In genomic region chr11:111775024-111775710, GRCh38 we compare ENCODE assay signal across 18 cellular contexts. TPM values are rescaled to one million over a fixed set of nuclear protein-coding genes. Genes with fewer than 3 reads are reported as not detected.
DNase-seq lines count a peak whose midpoint lies in the region; ATAC-seq and TF ChIP-seq lines count a peak whose summit lies in the region.
"Had no signal": no experiment of that assay in that cellular context is flagged by ENCODE, and none has a peak within 500 bp of the region (broad histone marks: within the 10 kb centered on the region; RNA-seq: fewer than 3 reads in every experiment).

No MANE protein-coding gene starts in this region.

- no peak overlapping the region for H3K27ac Mint-ChIP-seq in endodermal cell
- H3K27ac Mint-ChIP-seq in activated CD4-positive, alpha-beta T cell treated with anti-CD3 and anti-CD28 coated beads, Interleukin-2, amount 10 ng/mL, durations not matched to agents 24 days and 14 days, result no peak overlapping the region

- DNase-seq in endodermal cell (peak; percentile 14), left lobe of liver (ENCODE audit: low spot score) (peak; percentile 82), testis (peak; percentile 24), NOMO-1 (lab: John Stamatoyannopoulos, UW; ENCODE audit: unreplicated experiment in 2 of 2) (no peak), nucleus accumbens (lab: John Stamatoyannopoulos, UW) (no peak)
- no peak for DNase-seq in activated CD4-positive, alpha-beta T cell treated with anti-CD3 and anti-CD28 coated beads, Interleukin-2, amount 10 ng/mL, durations not matched to agents 24 days and 14 days
- DNase-seq: activated CD4-positive, alpha-beta T cell treated with anti-CD3 and anti-CD28 coated beads, Interleukin-2, amount 50 U/mL, for 1 hour; activated T-cell treated with anti-CD3 and anti-CD28 coated beads, Interleukin-2, amount 50 U/mL, for 48 hours; DMS153; effector CD4-positive, alpha-beta T cell; head of caudate nucleus; mammary epithelial cell; SHP77 treated with DMSO at 0.1 percent for 48 hours; substantia nigra had no signal

- H3K4me3 ChIP-seq in endodermal cell (ENCODE audit: low read length), result no peak overlapping the region
- H3K4me3 ChIP-seq in testis, result no peak overlapping the region
- H3K4me3 ChIP-seq: smooth muscle cell had no signal

- no peak overlapping the region for H3K4me3 Mint-ChIP-seq in endodermal cell
- no peak overlapping the region for H3K4me3 Mint-ChIP-seq in activated CD4-positive, alpha-beta T cell treated with anti-CD3 and anti-CD28 coated beads, Interleukin-2, amount 10 ng/mL, durations not matched to agents 24 days and 14 days
- H3K4me3 Mint-ChIP-seq: B cell had no signal

- H3K4me1 ChIP-seq in endodermal cell (ENCODE audit: control insufficient read depth, insufficient read depth, low read length) (peaks cover 7% of the 10 kb centered on the region), testis (no peaks in the 10 kb centered on the region)

- intact Hi-C loops in testis (cut with DNase I; ENCODE audit: low total_unique reads), result no loop called here
- intact Hi-C loops in activated CD4-positive, alpha-beta T cell treated with anti-CD3 and anti-CD28 coated beads, Interleukin-2, amount 10 ng/mL, durations not matched to agents 24 days and 14 days (cut with micrococcal nuclease), result no loop called here

- peaks cover 23% of the 10 kb centered on the region for H3K4me1 Mint-ChIP-seq in endodermal cell
- H3K4me1 Mint-ChIP-seq in activated CD4-positive, alpha-beta T cell treated with anti-CD3 and anti-CD28 coated beads, Interleukin-2, amount 10 ng/mL, durations not matched to agents 24 days and 14 days, result no peaks in the 10 kb centered on the region

- no peak for TF ChIP-seq RAD21 in Ishikawa (IDR thresholded peaks at IDR 0.05; ENCODE audit: low read depth)

- no peak for TF ChIP-seq CTCF in endodermal cell (conservative IDR thresholded peaks at IDR 0.05)
- no peak for TF ChIP-seq CTCF in testis (IDR thresholded peaks at IDR 0.05)

- no peaks in the 10 kb centered on the region for H3K36me3 Mint-ChIP-seq in endodermal cell (ENCODE audit: low read depth)
- no peaks in the 10 kb centered on the region for H3K36me3 Mint-ChIP-seq in activated CD4-positive, alpha-beta T cell treated with anti-CD3 and anti-CD28 coated beads, Interleukin-2, amount 10 ng/mL, durations not matched to agents 24 days and 14 days (ENCODE audit: low read depth)

- H3K9ac ChIP-seq in endodermal cell (ENCODE audit: extremely low read depth, low read length, poor library complexity, severe bottlenecking), result no peak overlapping the region

- H3K36me3 ChIP-seq in endodermal cell (ENCODE audit: control insufficient read depth, insufficient read depth, low read length), result no peaks in the 10 kb centered on the region
- H3K36me3 ChIP-seq in testis (ENCODE audit: low read depth, missing control alignments), result no peaks in the 10 kb centered on the region

- no peaks in the 10 kb centered on the region for H3K9me3 Mint-ChIP-seq in endodermal cell
- no peaks in the 10 kb centered on the region for H3K9me3 Mint-ChIP-seq in activated CD4-positive, alpha-beta T cell treated with anti-CD3 and anti-CD28 coated beads, Interleukin-2, amount 10 ng/mL, durations not matched to agents 24 days and 14 days

- H3K27me3 ChIP-seq in endodermal cell (ENCODE audit: control insufficient read depth, insufficient read depth, low read length, poor library complexity, severe bottlenecking), result no peaks in the 10 kb centered on the region
- no peaks in the 10 kb centered on the region for H3K27me3 ChIP-seq in testis

- H3K27ac ChIP-seq in endodermal cell (ENCODE audit: low read depth, low read length) (no peak overlapping the region), testis (peak overlapping the region in 1 of 2 donors; percentile 68)

- ATAC-seq in left lobe of liver (peak; percentile 55), GM19328 (IDR thresholded peaks at IDR 0.05; ENCODE audit: unreplicated experiment) (no peak)

- TF ChIP-seq EP300 in Ishikawa (IDR thresholded peaks at IDR 0.05; ENCODE audit: borderline replicate concordance), result 0 out of 2 replicates have a peak, but pooled peaks have one; percentile 14

- WGBS in endodermal cell (ENCODE audit: insufficient coverage in 1 of 2, insufficient read length in 1 of 2), 2 experiments, result 96 to 97% methylated on average over 6 of the region's 6 CpGs
- 43 to 56% methylated on average over 6 of the region's 6 CpGs for WGBS in testis, 2 donors

- TF ChIP-seq POLR2A in testis (IDR thresholded peaks at IDR 0.05), result no peak

- no peaks in the 10 kb centered on the region for H3K27me3 Mint-ChIP-seq in endodermal cell (ENCODE audit: insufficient read depth)
- no peaks in the 10 kb centered on the region for H3K27me3 Mint-ChIP-seq in activated CD4-positive, alpha-beta T cell treated with anti-CD3 and anti-CD28 coated beads, Interleukin-2, amount 10 ng/mL, durations not matched to agents 24 days and 14 days
- H3K27me3 Mint-ChIP-seq: B cell had no signal

- H3K9me3 ChIP-seq in endodermal cell (ENCODE audit: control insufficient read depth, low read length) (no peaks in the 10 kb centered on the region), testis (no peaks in the 10 kb centered on the region)

TF ChIP-seq in Ishikawa, 13 proteins besides CTCF, POLR2A, EP300 and RAD21:
- TF ChIP-seq NFIC (IDR thresholded peaks at IDR 0.05) (peak; percentile 46; the same call in 1 of the 2 replicates), REST (IDR thresholded peaks at IDR 0.05; ENCODE audit: low read depth) (no peak), TEAD4 (IDR thresholded peaks at IDR 0.05) (peak; percentile 19; the same call in 1 of the 2 replicates)
TF ChIP-seq in Ishikawa: peak in this region for 2.

RNA-seq across cellular contexts. Expression of gene PPP2R1B, which starts 9.0 kb away (rescaled TPM):
- total RNA-seq in endodermal cell (10 to 100 TPM; 70.0 to 89.7 TPM), left lobe of liver (79.5 TPM), testis (10 to 100 TPM; 67.2 to 75.8 TPM)
- 36.8 TPM for polyA plus RNA-seq in endodermal cell (2013, experiment 1 of 2)
- 37.3 TPM for polyA plus RNA-seq in endodermal cell (2013, experiment 2 of 2)
- polyA plus RNA-seq in testis (ENCODE audit: insufficient read depth, low read depth, low replicate concordance), result 115 TPM
- 63.2 and 63.6 TPM in 2 replicates for total RNA-seq in activated CD4-positive, alpha-beta T cell treated with anti-CD3 and anti-CD28 coated beads, Interleukin-2, amount 10 ng/mL, durations not matched to agents 24 days and 14 days

Comparison
In these comparisons a context has a peak if more than half of its experiments do, and no peak if none do; other contexts are left out.
1. DNase-seq: peak in endodermal cell (single experiment), left lobe of liver (single experiment) and testis (single experiment); none in NOMO-1 (0 of 2), activated CD4-positive, alpha-beta T cell treated with anti-CD3 and anti-CD28 coated beads, Interleukin-2, amount 10 ng/mL, durations not matched to agents 24 days and 14 days (single experiment) and nucleus accumbens (0 of 56).